21 cellular contexts compared by ENCODE assay signal in genomic region chr2:44564752-44565151, GRCh38.
DNase-seq lines count a peak whose midpoint lies in the region; ATAC-seq, FAIRE-seq and TF ChIP-seq lines count a peak whose summit lies in the region.
"Had no signal": no experiment of that assay in that cellular context is flagged by ENCODE, and none has a peak within 500 bp of the region (broad histone marks: within the 10 kb centered on the region; RNA-seq: fewer than 3 reads in every experiment).

No MANE protein-coding gene starts in this region.

- no peaks in the 10 kb centered on the region for H3K36me3 ChIP-seq in liver (ENCODE audit: control insufficient read depth in 4 of 4, insufficient read depth in 3 of 4, low read depth in 1 of 4, low read length in 3 of 4)

- no peak for TF ChIP-seq CTCF in liver (IDR thresholded peaks at IDR 0.05; ENCODE audit: low read depth, low read length, missing input control)

- 67% methylated on average over 5 of the region's 5 CpGs for WGBS in liver

- peak in 1 of 2 donors; percentile 45 for TF ChIP-seq RAD21 in liver (IDR thresholded peaks at IDR 0.05)

- no peak overlapping the region for H3K9ac ChIP-seq in liver (ENCODE audit: low read depth in 1 of 2, low read length in 2 of 2)
- H3K9ac ChIP-seq: BLaER1 treated with 17β-estradiol and CSF1 and Interleukin-3, amounts not matched to agents 10 nM and 100 nM had no signal

- no peaks in the 10 kb centered on the region for H3K4me1 ChIP-seq in liver (ENCODE audit: control insufficient read depth in 4 of 4, insufficient read depth in 4 of 4, low read length in 3 of 4)

- H3K27ac ChIP-seq in liver (ENCODE audit: low read depth in 1 of 2, low read length in 2 of 2), result no peak overlapping the region
- H3K27ac ChIP-seq: 22Rv1; A549; BLaER1 treated with 17β-estradiol and CSF1 and Interleukin-3, amounts not matched to agents 10 nM and 100 nM; C4-2B had no signal

- ATAC-seq in left lobe of liver, result peak; percentile 95
- ATAC-seq in HG03280 (IDR thresholded peaks at IDR 0.05; ENCODE audit: unreplicated experiment), result no peak
- ATAC-seq: A549; CD8-positive, alpha-beta T cell; GM12878 had no signal

- H3K4me3 ChIP-seq in liver (ENCODE audit: low read depth in 1 of 3, low read length in 3 of 3), result no peak overlapping the region
- H3K4me3 ChIP-seq: A549; BLaER1 treated with 17β-estradiol and CSF1 and Interleukin-3, amounts not matched to agents 10 nM and 100 nM; GM12878 had no signal

- no peaks in the 10 kb centered on the region for H3K27me3 ChIP-seq in liver (ENCODE audit: control insufficient read depth in 4 of 4, insufficient read depth in 4 of 4, low read length in 3 of 4)
- H3K27me3 ChIP-seq: BLaER1 treated with 17β-estradiol and CSF1 and Interleukin-3, amounts not matched to agents 10 nM and 100 nM had no signal

- no peaks in the 10 kb centered on the region for H3K9me3 ChIP-seq in liver (ENCODE audit: control insufficient read depth in 4 of 4, low read length in 3 of 4)
- H3K9me3 ChIP-seq: A549; BLaER1 treated with 17β-estradiol and CSF1 and Interleukin-3, amounts not matched to agents 10 nM and 100 nM; Caco-2 had no signal

- DNase-seq in HTR-8/SVneo (ENCODE audit: insufficient read length, low spot score) (no peak), left lobe of liver (ENCODE audit: low spot score) (peak; percentile 52), NCI-H2081 (lab: John Stamatoyannopoulos, UW) (no peak), mucosa of gallbladder (ENCODE audit: low spot score) (no peak)
- DNase-seq: AML-193; Caco-2; Calu3; CD4-positive, alpha-beta T cell; CD8-positive, alpha-beta T cell; DMS79 treated with DMSO at 0.1 percent for 48 hours had no signal

- peak; percentile 16 for FAIRE-seq in HTR-8/SVneo (lab: Jason Lieb, UNC)
- FAIRE-seq: A549, D721Med, G401.6, GM12878, GM12892, GM18507 had no signal

TF ChIP-seq in liver, 16 proteins besides CTCF, POLR2A, EP300 and RAD21:
- TF ChIP-seq MAX (IDR thresholded peaks at IDR 0.05) (no peak), EGR1 (IDR thresholded peaks at IDR 0.05; ENCODE audit: low read depth in 2 of 2) (no peak), HNF4G (IDR thresholded peaks at IDR 0.05) (peak; percentile 58), FOXA2 (IDR thresholded peaks at IDR 0.05) (no peak), YY1 (IDR thresholded peaks at IDR 0.05) (no peak), JUND (IDR thresholded peaks at IDR 0.05) (no peak), NR2F2 (IDR thresholded peaks at IDR 0.05) (no peak), FOXA1 (IDR thresholded peaks at IDR 0.05) (no peak), HNF4A (conservative IDR thresholded peaks at IDR 0.05) (peak; percentile 77 to 87), GABPA (IDR thresholded peaks at IDR 0.05 in 1 of 2, conservative IDR thresholded peaks at IDR 0.05 in 1 of 2) (no peak), SP1 (IDR thresholded peaks at IDR 0.05) (peak; percentile 57), TAF1 (conservative IDR thresholded peaks at IDR 0.05) (no peak), ZBTB33 (IDR thresholded peaks at IDR 0.05) (no peak), RXRA (IDR thresholded peaks at IDR 0.05) (peak; percentile 52 to 64)
- TF ChIP-seq, protein P1, sequence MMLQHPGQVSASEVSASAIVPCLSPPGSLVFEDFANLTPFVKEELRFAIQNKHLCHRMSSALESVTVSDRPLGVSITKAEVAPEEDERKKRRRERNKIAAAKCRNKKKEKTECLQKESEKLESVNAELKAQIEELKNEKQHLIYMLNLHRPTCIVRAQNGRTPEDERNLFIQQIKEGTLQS (IDR thresholded peaks at IDR 0.05), result no peak
- TF ChIP-seq, protein P2, sequence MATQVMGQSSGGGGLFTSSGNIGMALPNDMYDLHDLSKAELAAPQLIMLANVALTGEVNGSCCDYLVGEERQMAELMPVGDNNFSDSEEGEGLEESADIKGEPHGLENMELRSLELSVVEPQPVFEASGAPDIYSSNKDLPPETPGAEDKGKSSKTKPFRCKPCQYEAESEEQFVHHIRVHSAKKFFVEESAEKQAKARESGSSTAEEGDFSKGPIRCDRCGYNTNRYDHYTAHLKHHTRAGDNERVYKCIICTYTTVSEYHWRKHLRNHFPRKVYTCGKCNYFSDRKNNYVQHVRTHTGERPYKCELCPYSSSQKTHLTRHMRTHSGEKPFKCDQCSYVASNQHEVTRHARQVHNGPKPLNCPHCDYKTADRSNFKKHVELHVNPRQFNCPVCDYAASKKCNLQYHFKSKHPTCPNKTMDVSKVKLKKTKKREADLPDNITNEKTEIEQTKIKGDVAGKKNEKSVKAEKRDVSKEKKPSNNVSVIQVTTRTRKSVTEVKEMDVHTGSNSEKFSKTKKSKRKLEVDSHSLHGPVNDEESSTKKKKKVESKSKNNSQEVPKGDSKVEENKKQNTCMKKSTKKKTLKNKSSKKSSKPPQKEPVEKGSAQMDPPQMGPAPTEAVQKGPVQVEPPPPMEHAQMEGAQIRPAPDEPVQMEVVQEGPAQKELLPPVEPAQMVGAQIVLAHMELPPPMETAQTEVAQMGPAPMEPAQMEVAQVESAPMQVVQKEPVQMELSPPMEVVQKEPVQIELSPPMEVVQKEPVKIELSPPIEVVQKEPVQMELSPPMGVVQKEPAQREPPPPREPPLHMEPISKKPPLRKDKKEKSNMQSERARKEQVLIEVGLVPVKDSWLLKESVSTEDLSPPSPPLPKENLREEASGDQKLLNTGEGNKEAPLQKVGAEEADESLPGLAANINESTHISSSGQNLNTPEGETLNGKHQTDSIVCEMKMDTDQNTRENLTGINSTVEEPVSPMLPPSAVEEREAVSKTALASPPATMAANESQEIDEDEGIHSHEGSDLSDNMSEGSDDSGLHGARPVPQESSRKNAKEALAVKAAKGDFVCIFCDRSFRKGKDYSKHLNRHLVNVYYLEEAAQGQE (IDR thresholded peaks at IDR 0.05), result no peak
